Comparison of ENCODE assay signal across 8 cellular contexts in genomic region chr15:78077860-78078187, GRCh38. TPM values are rescaled to one million over a fixed set of nuclear protein-coding genes. Genes with fewer than 3 reads are reported as not detected.
A peak's percentile ranks its signal among the peaks of the same experiment; 100 is the strongest.
DNase-seq lines count a peak whose midpoint lies in the region; ATAC-seq and TF ChIP-seq lines count a peak whose summit lies in the region.

No MANE protein-coding gene starts in this region.

- H3K36me3 ChIP-seq in body of pancreas (replicated peaks in 1 of 2; ENCODE audit: insufficient read depth in 1 of 2, low read depth in 2 of 2): no peaks in the 10 kb centered on the region
- no peaks in the 10 kb centered on the region for H3K36me3 ChIP-seq in mesodermal cell (ENCODE audit: control insufficient read depth, insufficient read depth, low read length)

- POLR2A ChIA-PET in CD4-positive, alpha-beta T cell (lab: Charles Lee): interaction anchor here (0.6 to 14.8 kb wide), 7 partner anchors 9 to 45 kb away, joined by 3 to 304 read pairs (median 5); no protein-coding TSS in a partner anchor

- H3K4me3 Mint-ChIP-seq in CD4-positive, alpha-beta T cell: peak overlapping the region; percentile 97

- ATAC-seq in CD4-positive, alpha-beta T cell (ENCODE audit: poor library complexity): peak; percentile 27
- ATAC-seq in HG03432 (IDR thresholded peaks at IDR 0.05; ENCODE audit: unreplicated experiment) (peak; percentile 9), body of pancreas (peak; percentile 1), HG03196 (IDR thresholded peaks at IDR 0.05; ENCODE audit: unreplicated experiment) (no peak), GM19351 (IDR thresholded peaks at IDR 0.05; ENCODE audit: unreplicated experiment) (no peak), HG02870 (IDR thresholded peaks at IDR 0.05; ENCODE audit: unreplicated experiment) (no peak)

- H3K9me3 Mint-ChIP-seq in CD4-positive, alpha-beta T cell: no peaks in the 10 kb centered on the region

- intact Hi-C loops in CD4-positive, alpha-beta T cell (cut with DNase I, micrococcal nuclease): loop anchor here (1.0 to 5.0 kb wide), 6 partner anchors 27 to 361 kb away; partner anchors contain the start of genes IREB2 (in 1 of the 2) and SKIC8 (in 1 of the 2)
- intact Hi-C loops in body of pancreas (cut with DNase I): no loop called here

- TF ChIP-seq POLR2A in body of pancreas (IDR thresholded peaks at IDR 0.05): no peak

- peak overlapping the region in 1 of 2 donors; percentile 28 for H3K4me3 ChIP-seq in body of pancreas
- peak overlapping the region; percentile 68 for H3K4me3 ChIP-seq in mesodermal cell (ENCODE audit: extremely low read depth, insufficient read depth, low read length, poor library complexity, severe bottlenecking)

- DNase-seq in CD4-positive, alpha-beta T cell: no peak
- DNase-seq in body of pancreas: no peak
- no peak for DNase-seq in D341Med (ENCODE audit: low spot score)

- H3K36me3 Mint-ChIP-seq in CD4-positive, alpha-beta T cell (ENCODE audit: low read depth): peaks cover 26% of the 10 kb centered on the region

- H3K4me1 Mint-ChIP-seq in CD4-positive, alpha-beta T cell (ENCODE audit: low read depth): peaks cover 41% of the 10 kb centered on the region

- CTCF ChIA-PET in CD4-positive, alpha-beta T cell (lab: Charles Lee): interaction anchor here (1.1 kb wide), 3 partner anchors 27 to 78 kb away, joined by 3 to 6 read pairs (median 3); no protein-coding TSS in a partner anchor

- H3K27me3 Mint-ChIP-seq in CD4-positive, alpha-beta T cell: no peaks in the 10 kb centered on the region

- no peak for TF ChIP-seq CTCF in CD4-positive, alpha-beta T cell (IDR thresholded peaks at IDR 0.05)
- no peak for TF ChIP-seq CTCF in body of pancreas (IDR thresholded peaks at IDR 0.05)

- no peaks in the 10 kb centered on the region for H3K9me3 ChIP-seq in CD4-positive, alpha-beta T cell (ENCODE audit: control insufficient read depth, low read length)
- no peaks in the 10 kb centered on the region for H3K9me3 ChIP-seq in body of pancreas
- no peaks in the 10 kb centered on the region for H3K9me3 ChIP-seq in mesodermal cell (ENCODE audit: control insufficient read depth, low read length)

- no peaks in the 10 kb centered on the region for H3K27me3 ChIP-seq in CD4-positive, alpha-beta T cell (ENCODE audit: control insufficient read depth, insufficient read depth, low read length)
- H3K27me3 ChIP-seq in body of pancreas: no peaks in the 10 kb centered on the region

- H3K4me1 ChIP-seq in body of pancreas (peaks cover 35% of the 10 kb centered on the region), mesodermal cell (ENCODE audit: control insufficient read depth, insufficient read depth, low read length, poor library complexity, severe bottlenecking) (peaks cover 9% of the 10 kb centered on the region)

- H3K27ac ChIP-seq in CD4-positive, alpha-beta T cell (ENCODE audit: low read depth, low read length): peak overlapping the region; percentile 14
- peak overlapping the region; percentile 63 to 92 (median 92) for H3K27ac ChIP-seq in body of pancreas
- no peak overlapping the region for H3K27ac ChIP-seq in mesodermal cell (ENCODE audit: low read depth, low read length, severe bottlenecking)

- no peak overlapping the region for H3K27ac Mint-ChIP-seq in CD4-positive, alpha-beta T cell

- 10 to 11% methylated on average over 3 to 6 of the region's 6 CpGs for WGBS in body of pancreas, 2 donors
- whole genome bisulfite sequencing in mesodermal cell (ENCODE audit: insufficient coverage in 2 of 2), 2 experiments: 27% methylated on average over 3 of the region's 6 CpGs; no CpG with 5 or more reads in 1 of the 2 experiments

RNA-seq across cellular contexts. Expression of gene TBC1D2B, which starts 0.3 kb away (rescaled TPM):
- total RNA-seq in CD4-positive, alpha-beta T cell: 10 to 100 TPM; 89.3 to 97.6 TPM
- 10 to 100 TPM; 35.6 to 42.3 TPM for total RNA-seq in body of pancreas
- 12.4 TPM for polyA plus RNA-seq in mesodermal cell (2013, experiment 1 of 2)
- polyA plus RNA-seq in mesodermal cell (2013, experiment 2 of 2): 10.4 TPM

RNA-seq across cellular contexts. Expression of gene SH2D7, which starts 14.5 kb away (rescaled TPM):
- total RNA-seq in CD4-positive, alpha-beta T cell: not detected
- total RNA-seq in body of pancreas: not detected
- not detected for polyA plus RNA-seq in mesodermal cell (2013, experiment 1 of 2)
- not detected for polyA plus RNA-seq in mesodermal cell (2013, experiment 2 of 2)

RNA-seq across cellular contexts. Expression of gene CIB2, which starts 53.4 kb away (rescaled TPM):
- 1 to 10 TPM in 1 of 2 experiments, under 1 TPM in 1; 0.82 to 1.7 TPM for total RNA-seq in CD4-positive, alpha-beta T cell
- total RNA-seq in body of pancreas: 1 to 10 TPM; 3.4 to 6.9 TPM
- 30.6 TPM for polyA plus RNA-seq in mesodermal cell (2013, experiment 1 of 2)
- polyA plus RNA-seq in mesodermal cell (2013, experiment 2 of 2): 27.2 TPM

Comparison
In these comparisons a context has a peak if more than half of its experiments do, and no peak if none do; other contexts are left out.
1. ATAC-seq: peak in CD4-positive, alpha-beta T cell (single experiment), HG03432 (single experiment) and body of pancreas (single experiment); none in HG03196 (single experiment), GM19351 (single experiment) and HG02870 (single experiment).